ENCODE assay signal across 1 cellular context in the genomic region with DNA sequence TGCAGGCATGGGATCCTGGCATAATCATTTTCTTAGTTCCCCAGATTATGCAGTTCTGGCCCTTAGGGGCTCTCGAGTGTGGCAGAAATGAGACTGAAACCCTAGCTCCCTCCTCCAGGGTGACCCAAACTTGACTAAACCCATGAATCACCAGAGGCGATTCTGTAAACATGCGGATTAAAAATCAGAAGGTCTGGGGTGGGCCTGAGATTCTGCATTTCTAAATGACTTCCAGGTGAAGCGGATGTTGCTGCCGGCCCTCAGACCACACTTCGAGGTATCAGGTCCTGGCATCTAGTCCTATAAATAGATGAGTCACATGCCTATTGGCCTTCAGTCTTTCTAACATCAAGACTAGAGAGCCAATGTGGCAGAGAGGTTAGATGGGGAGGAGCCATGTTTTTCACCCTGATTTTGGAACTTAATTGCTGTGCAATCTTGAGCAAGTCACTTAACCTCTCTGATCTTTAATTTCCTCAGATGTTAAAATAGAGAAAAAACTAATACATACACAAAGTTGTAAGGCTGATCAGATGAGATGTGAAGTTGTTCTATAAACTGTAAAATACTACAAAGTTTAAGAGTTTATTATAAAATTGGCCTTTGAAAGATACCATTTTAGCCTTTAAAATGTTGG.
TF ChIP-seq lines count a peak whose summit lies in the region.

No MANE protein-coding gene starts in this region.

TF ChIP-seq in K562, 482 proteins besides CTCF, POLR2A, EP300 and RAD21 (continued from another document):
- TF ChIP-seq, protein P1, sequence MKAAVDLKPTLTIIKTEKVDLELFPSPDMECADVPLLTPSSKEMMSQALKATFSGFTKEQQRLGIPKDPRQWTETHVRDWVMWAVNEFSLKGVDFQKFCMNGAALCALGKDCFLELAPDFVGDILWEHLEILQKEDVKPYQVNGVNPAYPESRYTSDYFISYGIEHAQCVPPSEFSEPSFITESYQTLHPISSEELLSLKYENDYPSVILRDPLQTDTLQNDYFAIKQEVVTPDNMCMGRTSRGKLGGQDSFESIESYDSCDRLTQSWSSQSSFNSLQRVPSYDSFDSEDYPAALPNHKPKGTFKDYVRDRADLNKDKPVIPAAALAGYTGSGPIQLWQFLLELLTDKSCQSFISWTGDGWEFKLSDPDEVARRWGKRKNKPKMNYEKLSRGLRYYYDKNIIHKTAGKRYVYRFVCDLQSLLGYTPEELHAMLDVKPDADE (conservative IDR thresholded peaks at IDR 0.05; ENCODE audit: control insufficient read depth, low read depth, low read length) = no peak
- TF ChIP-seq, protein P2, sequence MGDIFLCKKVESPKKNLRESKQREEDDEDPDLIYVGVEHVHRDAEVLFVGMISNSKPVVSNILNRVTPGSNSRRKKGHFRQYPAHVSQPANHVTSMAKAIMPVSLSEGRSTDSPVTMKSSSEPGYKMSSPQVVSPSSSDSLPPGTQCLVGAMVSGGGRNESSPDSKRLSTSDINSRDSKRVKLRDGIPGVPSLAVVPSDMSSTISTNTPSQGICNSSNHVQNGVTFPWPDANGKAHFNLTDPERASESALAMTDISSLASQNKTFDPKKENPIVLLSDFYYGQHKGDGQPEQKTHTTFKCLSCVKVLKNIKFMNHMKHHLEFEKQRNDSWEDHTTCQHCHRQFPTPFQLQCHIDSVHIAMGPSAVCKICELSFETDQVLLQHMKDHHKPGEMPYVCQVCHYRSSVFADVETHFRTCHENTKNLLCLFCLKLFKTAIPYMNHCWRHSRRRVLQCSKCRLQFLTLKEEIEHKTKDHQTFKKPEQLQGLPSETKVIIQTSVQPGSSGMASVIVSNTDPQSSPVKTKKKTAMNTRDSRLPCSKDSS (IDR thresholded peaks at IDR 0.05; ENCODE audit: low read depth, partially characterized antibody) = no peak
- TF ChIP-seq ARID4B (CRISPR knock-in tag; IDR thresholded peaks at IDR 0.05) (no peak), SNRNP70 (optimal IDR thresholded peaks at IDR 0.05; ENCODE audit: low read depth, low read length) (no peak), KLF6 (CRISPR knock-in tag; IDR thresholded peaks at IDR 0.05; ENCODE audit: borderline replicate concordance) (no peak), SRSF3 (IDR thresholded peaks at IDR 0.05; ENCODE audit: insufficient read depth, low read length) (no peak), RBM25 (IDR thresholded peaks at IDR 0.05; ENCODE audit: low read depth, low read length, severe bottlenecking) (peak; percentile 86)
